In the genomic region with DNA sequence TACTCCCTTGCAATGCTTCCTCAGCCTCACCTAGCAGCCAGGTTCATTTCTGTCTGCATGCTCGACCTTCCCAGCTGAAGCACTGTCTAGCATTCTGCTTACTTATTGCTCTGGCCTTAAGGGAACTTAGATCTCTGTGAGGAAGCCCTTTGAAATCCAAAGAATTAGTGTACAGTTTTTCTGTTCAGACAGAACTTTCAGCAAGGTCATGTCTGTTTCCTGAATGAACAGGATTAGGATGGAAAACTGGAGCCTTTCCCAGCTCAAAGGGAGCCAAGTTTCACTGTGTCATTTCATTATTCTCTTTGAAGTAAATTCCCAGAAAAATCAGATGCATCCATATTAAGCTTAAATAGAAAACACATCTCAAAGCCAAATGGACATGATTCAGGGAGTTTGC, we compare ENCODE assay signal across 16 cellular contexts.
DNase-seq lines count a peak whose midpoint lies in the region; ATAC-seq, FAIRE-seq and TF ChIP-seq lines count a peak whose summit lies in the region.
"Had no signal": no experiment of that assay in that cellular context is flagged by ENCODE, and none has a peak within 500 bp of the region (broad histone marks: within the 10 kb centered on the region; RNA-seq: fewer than 3 reads in every experiment).

No MANE protein-coding gene starts in this region.

- H3K9me3 ChIP-seq in K562 (replicated peaks; ENCODE audit: control insufficient read depth, insufficient read depth, low read depth, low read length) (no peaks in the 10 kb centered on the region), heart right ventricle (no peaks in the 10 kb centered on the region), pancreas (no peaks in the 10 kb centered on the region)
- H3K9me3 ChIP-seq: body of pancreas had no signal

- H3K27me3 ChIP-seq in K562 (ENCODE audit: control insufficient read depth in 2 of 2, insufficient read depth in 2 of 2, low read length in 2 of 2) (no peaks in the 10 kb centered on the region), heart right ventricle (no peaks in the 10 kb centered on the region), pancreas (no peaks in the 10 kb centered on the region)
- H3K27me3 ChIP-seq: body of pancreas, foreskin keratinocyte had no signal

- H3K4me1 ChIP-seq in K562 (replicated peaks in 1 of 2; ENCODE audit: control insufficient read depth in 2 of 2, insufficient read depth in 2 of 2, low read length in 2 of 2) (peaks cover 0 to 3% of the 10 kb centered on the region in 2 experiments; a peak in 1 of 5 replicates), heart right ventricle (peaks cover 1 to 41% (median 30%) of the 10 kb centered on the region in 9 donors), pancreas (peaks cover 0 to 9% (median under 1%) of the 10 kb centered on the region in 3 donors)
- H3K4me1 ChIP-seq: foreskin keratinocyte had no signal

- TF ChIP-seq EP300 in K562 (IDR thresholded peaks at IDR 0.05; ENCODE audit: low read length) = no peak

- no peak for ATAC-seq in K562
- peak; percentile 62 to 92 (median 80) for ATAC-seq in heart right ventricle
- ATAC-seq in pancreas = peak in 3 of 4 donors; percentile 17 to 65 (median 52)
- ATAC-seq: body of pancreas; foreskin keratinocyte; stimulated activated memory B cell treated with anti-CD40 and anti-IgM and Interleukin-4, amounts not matched to agents 10 μg/mL and 1 μg/mL and 100 μg/mL, for 72 hours had no signal

- no peak overlapping the region for H3K9ac ChIP-seq in K562 (ENCODE audit: insufficient read depth in 1 of 2, low read depth in 2 of 2, low read length in 2 of 2)

- no peak for TF ChIP-seq CTCF in K562 (IDR thresholded peaks at IDR 0.05 in 2 of 3, conservative IDR thresholded peaks at IDR 0.05 in 1 of 3; ENCODE audit: insufficient read depth in 2 of 3, low read depth in 1 of 3, low read length in 3 of 3)
- no peak for TF ChIP-seq CTCF in heart right ventricle (IDR thresholded peaks at IDR 0.05)
- no peak for TF ChIP-seq CTCF in pancreas (IDR thresholded peaks at IDR 0.05)

- no peak overlapping the region for H3K4me2 ChIP-seq in K562 (ENCODE audit: insufficient read depth, low read length)

- intact Hi-C loops in K562 (cut with micrococcal nuclease) (no loop called here), heart right ventricle (cut with DNase I) (loop anchor here in 2 of 10 donors (10.0 kb wide), 2 partner anchors 254 to 714 kb away; no protein-coding TSS in a partner anchor), pancreas (cut with DNase I) (no loop called here)

- in situ Hi-C loops in K562 (cut with MboI) = no loop called here

- FAIRE-seq in K562 (lab: Jason Lieb, UNC) (no peak), pancreas (lab: Jason Lieb, UNC) (no peak)

- CTCF ChIA-PET in K562 (lab: Yijun Ruan, JAX; ENCODE audit: low intra/inter-chr PET ratio) = no interaction called here

- H4K20me1 ChIP-seq in K562 (replicated peaks; ENCODE audit: control insufficient read depth, insufficient read depth, low read length) = no peaks in the 10 kb centered on the region

- H3K79me2 ChIP-seq in K562 (ENCODE audit: control insufficient read depth, insufficient read depth, low read length) = no peaks in the 10 kb centered on the region

- TF ChIP-seq RAD21 in K562 (CRISPR knock-in tag; conservative IDR thresholded peaks at IDR 0.05 in 1 of 2, IDR thresholded peaks at IDR 0.05 in 1 of 2) = no peak

- POLR2A ChIA-PET in K562 (lab: Yijun Ruan, JAX) = no interaction called here

- H3K9me1 ChIP-seq in K562 (ENCODE audit: control insufficient read depth, insufficient read depth, low read length) = no peaks in the 10 kb centered on the region

- H3K36me3 ChIP-seq in K562 (ENCODE audit: control insufficient read depth, insufficient read depth, low read length) = no peaks in the 10 kb centered on the region
- H3K36me3 ChIP-seq in heart right ventricle = no peaks in the 10 kb centered on the region
- H3K36me3 ChIP-seq in pancreas = no peaks in the 10 kb centered on the region

- H2AFZ ChIP-seq in K562 (ENCODE audit: low read depth, low read length) = peak overlapping the region; percentile 11; the same call in 1 of the 2 replicates

- no peak overlapping the region for H3K27ac ChIP-seq in K562 (ENCODE audit: extremely low read depth, low read depth, low read length)
- peak overlapping the region in 7 of 10 donors; percentile 30 to 63 (median 49) for H3K27ac ChIP-seq in heart right ventricle
- no peak overlapping the region for H3K27ac ChIP-seq in pancreas
- H3K27ac ChIP-seq: body of pancreas, foreskin keratinocyte had no signal

- DNase-seq in AG20443 (ENCODE audit: low spot score) (peak; percentile 16), K562 (ENCODE audit: extremely low read depth in 1 of 4, low spot score in 3 of 4) (no peak), heart right ventricle (peak in 1 of 2 donors; percentile 82), pancreas (peak in 1 of 6 donors; percentile 28), GM19238 (ENCODE audit: insufficient read length, low spot score) (no peak), H4 (ENCODE audit: low spot score) (no peak), NCI-H1105 (lab: John Stamatoyannopoulos, UW) (no peak), HT-29 (ENCODE audit: low spot score) (no peak)
- DNase-seq: activated CD8-positive, alpha-beta memory T cell treated with anti-CD3 and anti-CD28 coated beads, Interleukin-2, amount 50 U/mL, for 48 hours; GDM1; GOT3; KBM-7; NCI-H2171 treated with DMSO at 0.1 percent for 48 hours had no signal

- no peak for TF ChIP-seq POLR2A in K562 (conservative IDR thresholded peaks at IDR 0.05)

- no TSS peak for BruUV-seq in K562 (replicated peaks; lab: Mats Ljungman, UMichigan)

- no peak overlapping the region for H3K4me3 ChIP-seq in K562
- H3K4me3 ChIP-seq in heart right ventricle = no peak overlapping the region
- no peak overlapping the region for H3K4me3 ChIP-seq in pancreas
- H3K4me3 ChIP-seq: body of pancreas had no signal

- whole genome bisulfite sequencing in K562 (ENCODE audit: insufficient coverage, low coverage, missing lambda C conversion rate) = 0% methylated on average over 1 of the region's 1 CpG
- 20 to 38% methylated on average over 1 of the region's 1 CpG for WGBS in heart right ventricle, 2 donors
- WGBS in pancreas, 2 donors = 22 to 25% methylated on average over 1 of the region's 1 CpG

TF ChIP-seq in K562, 482 proteins besides CTCF, POLR2A, EP300 and RAD21 (continues in another document):
- no peak for TF ChIP-seq NFIX (CRISPR knock-in tag; IDR thresholded peaks at IDR 0.05; ENCODE audit: low read depth)
- TF ChIP-seq, protein P1, sequence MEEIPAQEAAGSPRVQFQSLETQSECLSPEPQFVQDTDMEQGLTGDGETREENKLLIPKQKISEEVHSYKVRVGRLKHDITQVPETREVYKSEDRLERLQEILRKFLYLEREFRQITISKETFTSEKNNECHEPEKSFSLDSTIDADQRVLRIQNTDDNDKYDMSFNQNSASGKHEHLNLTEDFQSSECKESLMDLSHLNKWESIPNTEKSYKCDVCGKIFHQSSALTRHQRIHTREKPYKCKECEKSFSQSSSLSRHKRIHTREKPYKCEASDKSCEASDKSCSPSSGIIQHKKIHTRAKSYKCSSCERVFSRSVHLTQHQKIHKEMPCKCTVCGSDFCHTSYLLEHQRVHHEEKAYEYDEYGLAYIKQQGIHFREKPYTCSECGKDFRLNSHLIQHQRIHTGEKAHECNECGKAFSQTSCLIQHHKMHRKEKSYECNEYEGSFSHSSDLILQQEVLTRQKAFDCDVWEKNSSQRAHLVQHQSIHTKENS (CRISPR knock-in tag; IDR thresholded peaks at IDR 0.05) = no peak
- no peak for TF ChIP-seq ATF1 (CRISPR knock-in tag; IDR thresholded peaks at IDR 0.05)
- no peak for TF ChIP-seq ATF1 (tag; IDR thresholded peaks at IDR 0.05)
- TF ChIP-seq SMAD1 (IDR thresholded peaks at IDR 0.05; ENCODE audit: low read depth, low read length, partially characterized antibody) = no peak
- TF ChIP-seq, protein P2, sequence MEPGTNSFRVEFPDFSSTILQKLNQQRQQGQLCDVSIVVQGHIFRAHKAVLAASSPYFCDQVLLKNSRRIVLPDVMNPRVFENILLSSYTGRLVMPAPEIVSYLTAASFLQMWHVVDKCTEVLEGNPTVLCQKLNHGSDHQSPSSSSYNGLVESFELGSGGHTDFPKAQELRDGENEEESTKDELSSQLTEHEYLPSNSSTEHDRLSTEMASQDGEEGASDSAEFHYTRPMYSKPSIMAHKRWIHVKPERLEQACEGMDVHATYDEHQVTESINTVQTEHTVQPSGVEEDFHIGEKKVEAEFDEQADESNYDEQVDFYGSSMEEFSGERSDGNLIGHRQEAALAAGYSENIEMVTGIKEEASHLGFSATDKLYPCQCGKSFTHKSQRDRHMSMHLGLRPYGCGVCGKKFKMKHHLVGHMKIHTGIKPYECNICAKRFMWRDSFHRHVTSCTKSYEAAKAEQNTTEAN (CRISPR knock-in tag; IDR thresholded peaks at IDR 0.05) = no peak
- no peak for TF ChIP-seq PML (IDR thresholded peaks at IDR 0.05; ENCODE audit: low read length)
- TF ChIP-seq NRF1 (conservative IDR thresholded peaks at IDR 0.05 in 1 of 2, IDR thresholded peaks at IDR 0.05 in 1 of 2) = no peak
- no peak for TF ChIP-seq KDM2B (CRISPR knock-in tag; IDR thresholded peaks at IDR 0.05)
- TF ChIP-seq ZNF311 (CRISPR knock-in tag; IDR thresholded peaks at IDR 0.05) = no peak

Comparison
In these comparisons a context has a peak if more than half of its experiments do, and no peak if none do; other contexts are left out.
1. H3K27ac ChIP-seq: peak in heart right ventricle (7 of 10); none in K562 (single experiment) and pancreas (0 of 4).